ENCODE assay signal across 21 cellular contexts in genomic region chr10:27748586-27748985, GRCh38.
"Had no signal": no experiment of that assay in that cellular context is flagged by ENCODE, and none has a peak within 500 bp of the region (broad histone marks: within the 10 kb centered on the region; RNA-seq: fewer than 3 reads in every experiment).

No MANE protein-coding gene starts in this region.

- H3K9me2 ChIP-seq: SK-N-SH had no signal

- ATAC-seq: HepG2, Panc1, T-cell had no signal

- H3K27ac ChIP-seq: RWPE1 had no signal

- H3K9me3 ChIP-seq: SK-N-SH had no signal

- H3K4me2 ChIP-seq: SK-N-SH had no signal

- DNase-seq: IMR-90, Karpas-422, KG1, MM.1S, NCI-H1092 treated with DMSO at 0.1 percent for 48 hours, NCI-H1436, NCI-H187, NCI-H2029, NCI-H2081 treated with DMSO at 0.1 percent for 48 hours, NCI-H2171, NCI-H345, NCI-H446 treated with DMSO at 0.1 percent for 48 hours, NCI-H510A treated with DMSO at 0.1 percent for 48 hours, NCI-H748 treated with DMSO at 0.1 percent for 48 hours, SHP77, SK-N-SH, SW 1271, T-cell had no signal
